In the genomic region with DNA sequence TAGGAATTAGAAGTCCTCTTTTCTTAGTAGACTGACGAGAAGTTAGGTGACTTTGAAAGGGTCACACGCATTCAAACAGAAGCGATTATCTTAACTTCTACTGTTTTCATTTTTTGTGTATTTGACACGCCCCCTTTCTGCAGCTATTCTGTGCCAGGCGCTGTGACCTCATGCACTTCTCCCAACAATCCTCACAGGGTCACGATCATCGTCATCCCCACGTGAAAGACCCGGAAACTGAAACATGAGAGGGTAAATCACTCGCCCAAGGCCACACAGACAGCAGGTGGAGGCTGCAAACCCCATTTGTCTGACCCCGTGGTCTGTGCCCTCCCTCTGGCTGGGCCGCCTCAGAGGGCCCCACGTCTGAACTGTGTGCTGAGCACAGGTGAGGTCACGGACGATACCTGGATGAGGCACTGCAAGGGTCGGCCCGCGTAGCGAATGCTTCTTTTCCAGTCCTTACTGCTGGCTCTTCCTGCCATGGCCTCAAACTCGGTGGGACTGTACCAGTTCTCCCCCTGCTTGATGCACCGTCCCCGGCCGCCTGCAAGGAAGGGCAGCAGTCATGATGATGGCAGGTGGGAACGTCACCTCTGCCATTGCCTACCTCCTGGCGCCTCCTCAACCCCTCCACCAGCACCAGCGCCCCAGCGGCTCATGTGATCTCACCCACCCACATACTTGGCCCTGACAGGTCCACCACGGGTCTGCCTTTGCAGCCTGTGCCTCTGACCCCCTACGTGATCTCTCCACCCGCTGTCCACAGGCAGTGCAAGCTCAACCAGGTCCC, we compare ENCODE assay signal across 24 cellular contexts. TPM values are rescaled to one million over a fixed set of nuclear protein-coding genes. Genes with fewer than 3 reads are reported as not detected.
"Had no signal": no experiment of that assay in that cellular context is flagged by ENCODE, and none has a peak within 500 bp of the region (broad histone marks: within the 10 kb centered on the region; RNA-seq: fewer than 3 reads in every experiment).

No MANE protein-coding gene starts in this region.

- H3K4me3 ChIP-seq: gastrocnemius medialis, left lung, neural progenitor cell, pancreas, right lobe of liver had no signal

- H3K9me3 Mint-ChIP-seq: activated T-cell treated with anti-CD3 and anti-CD28 coated beads, Interleukin-2, amount 50 U/mL, for 72 hours; neural progenitor cell had no signal

- H3K27me3 ChIP-seq: brain microvascular endothelial cell, gastrocnemius medialis, left lung, neural progenitor cell, pancreas, right lobe of liver had no signal

- DNase-seq: activated CD4-positive, alpha-beta T cell treated with anti-CD3 and anti-CD28 coated beads, Interleukin-2, amount 50 U/mL, for 4 hours; activated CD4-positive, CD25-positive, alpha-beta regulatory T cell treated with anti-CD3 and anti-CD28 coated beads, Interleukin-2, amount 50 U/mL, for 72 hours; activated naive CD4-positive, alpha-beta T cell; activated T-cell treated with anti-CD3 and anti-CD28 coated beads, Interleukin-2, amount 50 U/mL, for 72 hours; anterior cingulate cortex; brain microvascular endothelial cell; cortex of kidney; erythroblast; gastrocnemius medialis; head of caudate nucleus; pancreas; right lobe of liver; small intestine; stimulated activated CD4-positive, alpha-beta T cell treated with anti-CD3 and anti-CD28 coated beads, Interleukin-15, amount 100 ng/mL, for 24 hours; stimulated activated CD4-positive, alpha-beta T cell treated with anti-CD3 and anti-CD28 coated beads, Interleukin-2, amount 100 ng/mL, for 48 hours; T-helper 2 cell had no signal

- FAIRE-seq: endometrium, keratinocyte, pancreas, small intestine had no signal

- H3K9ac ChIP-seq: neural progenitor cell had no signal

- H3K4me1 ChIP-seq: gastrocnemius medialis, neural progenitor cell, pancreas, right lobe of liver had no signal

- ATAC-seq: activated T-cell treated with anti-CD3 and anti-CD28 coated beads, Interleukin-2, amount 50 U/mL, for 72 hours; gastrocnemius medialis; left lung; pancreas had no signal

- H3K27ac Mint-ChIP-seq: activated T-cell treated with anti-CD3 and anti-CD28 coated beads, Interleukin-2, amount 50 U/mL, for 72 hours; neural progenitor cell had no signal

- H3K4me2 ChIP-seq: neural progenitor cell had no signal

- H3K4me3 Mint-ChIP-seq: activated T-cell treated with anti-CD3 and anti-CD28 coated beads, Interleukin-2, amount 50 U/mL, for 72 hours; neural progenitor cell had no signal

- H3K9me3 ChIP-seq: gastrocnemius medialis, left lung, pancreas, right lobe of liver had no signal

- H2AFZ ChIP-seq: neural progenitor cell had no signal

- H3K27ac ChIP-seq: brain microvascular endothelial cell, gastrocnemius medialis, left lung, neural progenitor cell, pancreas, right lobe of liver, VCaP had no signal

RNA-seq across cellular contexts. Expression of a gene that starts 49.6 kb away (rescaled TPM):
- total RNA-seq: gastrocnemius medialis, lung microvascular endothelial cell, urinary bladder had no signal
- polyA plus RNA-seq: keratinocyte had no signal

RNA-seq across cellular contexts. Expression of a gene that starts 59.7 kb away (rescaled TPM):
- total RNA-seq: activated CD8-positive, alpha-beta memory T cell treated with anti-CD3 and anti-CD28 coated beads for 36 hours; activated T-cell treated with anti-CD3 and anti-CD28 coated beads, Interleukin-2, amount 50 U/mL, for 72 hours; gastrocnemius medialis; left lung; lung microvascular endothelial cell; right lobe of liver; urinary bladder had no signal
- polyA plus RNA-seq: keratinocyte, pancreas, urinary bladder had no signal
